In the genomic region with DNA sequence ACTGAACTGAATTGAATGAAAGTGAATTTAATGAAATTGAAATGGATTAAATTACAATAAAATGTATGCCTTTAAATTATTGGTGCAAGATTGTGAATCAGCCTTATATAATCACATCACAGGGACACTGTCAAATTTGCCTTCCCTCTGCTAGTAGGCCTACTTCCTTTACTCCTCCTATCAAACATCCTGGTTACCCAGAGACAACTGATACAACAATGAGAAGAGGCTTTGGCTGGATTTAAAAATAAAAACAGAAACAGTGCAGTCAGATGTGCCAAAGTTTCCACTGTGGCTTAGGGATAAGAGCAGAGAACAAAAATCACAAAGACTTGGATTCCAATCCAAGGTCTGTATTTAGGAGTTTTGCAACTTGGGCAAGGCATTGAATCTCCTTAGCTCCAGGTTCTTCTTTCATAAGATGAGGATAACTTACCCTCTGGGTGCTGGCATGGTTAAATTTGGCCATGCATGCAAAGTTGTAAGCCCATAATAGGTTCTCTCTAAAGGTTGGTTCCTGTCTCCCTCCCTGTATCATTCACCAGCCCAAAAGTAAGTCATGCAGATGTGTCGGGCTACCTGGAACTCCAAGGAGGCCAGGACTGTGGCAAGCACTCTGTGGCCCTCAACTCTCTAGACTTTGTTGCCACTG, we compare ENCODE assay signal across 2 cellular contexts.
TF ChIP-seq lines count a peak whose summit lies in the region.

No MANE protein-coding gene starts in this region.

TF ChIP-seq in SK-N-SH, 30 proteins besides CTCF, POLR2A, EP300 and RAD21 (continued from another document):
- TF ChIP-seq, protein P1, sequence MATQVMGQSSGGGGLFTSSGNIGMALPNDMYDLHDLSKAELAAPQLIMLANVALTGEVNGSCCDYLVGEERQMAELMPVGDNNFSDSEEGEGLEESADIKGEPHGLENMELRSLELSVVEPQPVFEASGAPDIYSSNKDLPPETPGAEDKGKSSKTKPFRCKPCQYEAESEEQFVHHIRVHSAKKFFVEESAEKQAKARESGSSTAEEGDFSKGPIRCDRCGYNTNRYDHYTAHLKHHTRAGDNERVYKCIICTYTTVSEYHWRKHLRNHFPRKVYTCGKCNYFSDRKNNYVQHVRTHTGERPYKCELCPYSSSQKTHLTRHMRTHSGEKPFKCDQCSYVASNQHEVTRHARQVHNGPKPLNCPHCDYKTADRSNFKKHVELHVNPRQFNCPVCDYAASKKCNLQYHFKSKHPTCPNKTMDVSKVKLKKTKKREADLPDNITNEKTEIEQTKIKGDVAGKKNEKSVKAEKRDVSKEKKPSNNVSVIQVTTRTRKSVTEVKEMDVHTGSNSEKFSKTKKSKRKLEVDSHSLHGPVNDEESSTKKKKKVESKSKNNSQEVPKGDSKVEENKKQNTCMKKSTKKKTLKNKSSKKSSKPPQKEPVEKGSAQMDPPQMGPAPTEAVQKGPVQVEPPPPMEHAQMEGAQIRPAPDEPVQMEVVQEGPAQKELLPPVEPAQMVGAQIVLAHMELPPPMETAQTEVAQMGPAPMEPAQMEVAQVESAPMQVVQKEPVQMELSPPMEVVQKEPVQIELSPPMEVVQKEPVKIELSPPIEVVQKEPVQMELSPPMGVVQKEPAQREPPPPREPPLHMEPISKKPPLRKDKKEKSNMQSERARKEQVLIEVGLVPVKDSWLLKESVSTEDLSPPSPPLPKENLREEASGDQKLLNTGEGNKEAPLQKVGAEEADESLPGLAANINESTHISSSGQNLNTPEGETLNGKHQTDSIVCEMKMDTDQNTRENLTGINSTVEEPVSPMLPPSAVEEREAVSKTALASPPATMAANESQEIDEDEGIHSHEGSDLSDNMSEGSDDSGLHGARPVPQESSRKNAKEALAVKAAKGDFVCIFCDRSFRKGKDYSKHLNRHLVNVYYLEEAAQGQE (IDR thresholded peaks at IDR 0.05; ENCODE audit: low read depth, low read length): no peak
- TF ChIP-seq JUND (IDR thresholded peaks at IDR 0.05) (no peak), MEF2A (IDR thresholded peaks at IDR 0.05; ENCODE audit: borderline replicate concordance, low read depth) (no peak), RXRA (IDR thresholded peaks at IDR 0.05; ENCODE audit: borderline replicate concordance, low read depth) (no peak), ELF1 (IDR thresholded peaks at IDR 0.05) (no peak), PBX3 (IDR thresholded peaks at IDR 0.05) (no peak)

TF ChIP-seq in SK-N-SH treated with all-trans-retinoic acid at 6 μM for 48 hours, 23 proteins besides CTCF, POLR2A, EP300 and RAD21 (continued from another document):
- TF ChIP-seq PPARA (CRISPR knock-in tag; IDR thresholded peaks at IDR 0.05; ENCODE audit: borderline replicate concordance): no peak
- no peak for TF ChIP-seq CSRNP3 (CRISPR knock-in tag; IDR thresholded peaks at IDR 0.05)
- TF ChIP-seq ZFP30 (CRISPR knock-in tag; IDR thresholded peaks at IDR 0.05): no peak
- no peak for TF ChIP-seq TSHZ2 (CRISPR knock-in tag; IDR thresholded peaks at IDR 0.05)
- TF ChIP-seq SNAI2 (CRISPR knock-in tag; IDR thresholded peaks at IDR 0.05): no peak
- no peak for TF ChIP-seq OSR1 (CRISPR knock-in tag; IDR thresholded peaks at IDR 0.05)
- no peak for TF ChIP-seq BACH2 (CRISPR knock-in tag; IDR thresholded peaks at IDR 0.05; ENCODE audit: borderline replicate concordance)
- TF ChIP-seq TCF4 (CRISPR knock-in tag; IDR thresholded peaks at IDR 0.05; ENCODE audit: borderline replicate concordance): no peak
- TF ChIP-seq ZC3H10 (CRISPR knock-in tag; IDR thresholded peaks at IDR 0.05): no peak
- TF ChIP-seq RARB (CRISPR knock-in tag; IDR thresholded peaks at IDR 0.05): no peak
